Comparison of ENCODE assay signal across 1 cellular context in the genomic region with DNA sequence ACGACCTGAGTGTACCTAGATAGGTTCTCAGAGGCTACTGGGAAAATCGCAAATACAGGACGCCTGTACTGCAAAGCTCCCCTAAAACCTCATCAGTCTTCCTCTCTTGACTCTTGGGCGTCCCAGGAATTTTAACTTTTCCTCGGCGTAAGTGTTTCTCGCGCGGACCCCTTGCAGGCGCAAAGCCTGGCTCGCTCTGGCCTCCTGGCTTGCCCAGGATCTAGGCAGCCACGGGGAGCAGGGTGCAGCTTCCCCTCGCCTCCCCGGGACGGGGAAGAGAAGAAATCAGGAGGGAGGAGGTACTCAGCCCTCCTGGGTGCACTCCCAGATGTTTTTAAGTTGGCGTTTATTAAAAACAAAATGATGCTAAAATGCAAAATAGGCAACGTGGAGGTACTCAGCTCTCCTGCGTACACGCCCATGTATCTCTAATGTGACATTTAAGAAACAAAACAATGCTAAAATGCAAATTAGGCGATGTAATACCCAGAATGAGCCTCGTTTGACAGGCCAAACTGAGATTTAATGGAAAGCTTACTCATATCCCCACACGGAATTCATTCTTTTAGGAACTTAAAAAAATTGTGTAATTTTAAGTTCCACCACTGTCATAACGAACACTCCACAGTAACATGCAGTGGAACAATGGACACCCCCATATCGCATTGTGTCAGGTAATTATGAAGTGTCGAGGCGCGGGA.
TF ChIP-seq lines count a peak whose summit lies in the region.

No MANE protein-coding gene starts in this region.

TF ChIP-seq in HEK293, 187 proteins besides CTCF, POLR2A, EP300 and RAD21 (continued from another document):
- TF ChIP-seq, protein P1, sequence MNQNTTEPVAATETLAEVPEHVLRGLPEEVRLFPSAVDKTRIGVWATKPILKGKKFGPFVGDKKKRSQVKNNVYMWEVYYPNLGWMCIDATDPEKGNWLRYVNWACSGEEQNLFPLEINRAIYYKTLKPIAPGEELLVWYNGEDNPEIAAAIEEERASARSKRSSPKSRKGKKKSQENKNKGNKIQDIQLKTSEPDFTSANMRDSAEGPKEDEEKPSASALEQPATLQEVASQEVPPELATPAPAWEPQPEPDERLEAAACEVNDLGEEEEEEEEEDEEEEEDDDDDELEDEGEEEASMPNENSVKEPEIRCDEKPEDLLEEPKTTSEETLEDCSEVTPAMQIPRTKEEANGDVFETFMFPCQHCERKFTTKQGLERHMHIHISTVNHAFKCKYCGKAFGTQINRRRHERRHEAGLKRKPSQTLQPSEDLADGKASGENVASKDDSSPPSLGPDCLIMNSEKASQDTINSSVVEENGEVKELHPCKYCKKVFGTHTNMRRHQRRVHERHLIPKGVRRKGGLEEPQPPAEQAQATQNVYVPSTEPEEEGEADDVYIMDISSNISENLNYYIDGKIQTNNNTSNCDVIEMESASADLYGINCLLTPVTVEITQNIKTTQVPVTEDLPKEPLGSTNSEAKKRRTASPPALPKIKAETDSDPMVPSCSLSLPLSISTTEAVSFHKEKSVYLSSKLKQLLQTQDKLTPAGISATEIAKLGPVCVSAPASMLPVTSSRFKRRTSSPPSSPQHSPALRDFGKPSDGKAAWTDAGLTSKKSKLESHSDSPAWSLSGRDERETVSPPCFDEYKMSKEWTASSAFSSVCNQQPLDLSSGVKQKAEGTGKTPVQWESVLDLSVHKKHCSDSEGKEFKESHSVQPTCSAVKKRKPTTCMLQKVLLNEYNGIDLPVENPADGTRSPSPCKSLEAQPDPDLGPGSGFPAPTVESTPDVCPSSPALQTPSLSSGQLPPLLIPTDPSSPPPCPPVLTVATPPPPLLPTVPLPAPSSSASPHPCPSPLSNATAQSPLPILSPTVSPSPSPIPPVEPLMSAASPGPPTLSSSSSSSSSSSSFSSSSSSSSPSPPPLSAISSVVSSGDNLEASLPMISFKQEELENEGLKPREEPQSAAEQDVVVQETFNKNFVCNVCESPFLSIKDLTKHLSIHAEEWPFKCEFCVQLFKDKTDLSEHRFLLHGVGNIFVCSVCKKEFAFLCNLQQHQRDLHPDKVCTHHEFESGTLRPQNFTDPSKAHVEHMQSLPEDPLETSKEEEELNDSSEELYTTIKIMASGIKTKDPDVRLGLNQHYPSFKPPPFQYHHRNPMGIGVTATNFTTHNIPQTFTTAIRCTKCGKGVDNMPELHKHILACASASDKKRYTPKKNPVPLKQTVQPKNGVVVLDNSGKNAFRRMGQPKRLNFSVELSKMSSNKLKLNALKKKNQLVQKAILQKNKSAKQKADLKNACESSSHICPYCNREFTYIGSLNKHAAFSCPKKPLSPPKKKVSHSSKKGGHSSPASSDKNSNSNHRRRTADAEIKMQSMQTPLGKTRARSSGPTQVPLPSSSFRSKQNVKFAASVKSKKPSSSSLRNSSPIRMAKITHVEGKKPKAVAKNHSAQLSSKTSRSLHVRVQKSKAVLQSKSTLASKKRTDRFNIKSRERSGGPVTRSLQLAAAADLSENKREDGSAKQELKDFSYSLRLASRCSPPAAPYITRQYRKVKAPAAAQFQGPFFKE (tag by site-specific recombination; IDR thresholded peaks at IDR 0.05; ENCODE audit: borderline replicate concordance), result no peak
